In the genomic region with DNA sequence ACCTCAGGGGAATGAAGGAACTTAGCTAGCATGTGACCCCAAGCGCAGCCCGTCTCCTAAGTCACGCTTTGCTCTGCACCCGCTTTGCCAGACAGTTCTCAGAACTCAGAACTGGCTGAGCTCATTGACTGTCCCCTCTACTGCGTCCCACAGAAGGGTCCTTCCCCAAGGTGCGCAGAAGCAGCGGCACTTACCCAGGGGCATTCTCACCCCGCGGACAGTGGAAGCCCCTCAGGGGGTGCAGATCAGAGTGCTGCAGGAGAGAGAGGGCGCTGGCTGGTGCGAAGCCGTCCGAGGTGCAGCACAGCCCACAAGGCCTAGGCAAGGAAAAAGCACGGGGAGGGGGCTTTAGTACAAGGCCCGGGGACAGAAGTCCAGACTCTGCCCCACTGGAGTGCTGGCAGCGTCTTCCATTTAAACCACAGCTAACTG, we compare ENCODE assay signal across 8 cellular contexts. TPM values are rescaled to one million over a fixed set of nuclear protein-coding genes. Genes with fewer than 3 reads are reported as not detected.
A peak's percentile ranks its signal among the peaks of the same experiment; 100 is the strongest.
DNase-seq lines count a peak whose midpoint lies in the region; ATAC-seq and TF ChIP-seq lines count a peak whose summit lies in the region.

No MANE protein-coding gene starts in this region.

- POLR2A ChIA-PET in CD4-positive, alpha-beta memory T cell (lab: Charles Lee; ENCODE audit: partially characterized antibody), result interaction anchor here (1.4 to 5.2 kb wide), 4 partner anchors 9 to 39 kb away, joined by 3 to 170 read pairs (median 24); a partner anchor contains a TSS
- POLR2A ChIA-PET in activated CD4-positive, alpha-beta memory T cell treated with anti-CD3 and anti-CD28 coated beads, Interleukin-2, amount 10 ng/mL, durations not matched to agents 7 days and 5 days (lab: Charles Lee), result interaction anchor here (0.5 to 4.9 kb wide), 15 partner anchors 9 to 401 kb away, joined by 3 to 179 read pairs (median 4); a partner anchor contains a TSS

- peaks cover 30% of the 10 kb centered on the region for H3K4me1 ChIP-seq in CD4-positive, alpha-beta memory T cell (ENCODE audit: insufficient read depth, low read length)
- H3K4me1 ChIP-seq in HUES48 (ENCODE audit: control insufficient read depth, insufficient read depth, low read length) (no peaks in the 10 kb centered on the region; the same call in 1 of the 2 replicates), esophagus muscularis mucosa (peaks cover 3 to 24% (median 17%) of the 10 kb centered on the region in 4 donors)

- peak overlapping the region; percentile 91 to 97 (median 94) for H3K4me3 Mint-ChIP-seq in CD4-positive, alpha-beta memory T cell
- peak overlapping the region; percentile 97 for H3K4me3 Mint-ChIP-seq in activated CD4-positive, alpha-beta memory T cell treated with anti-CD3 and anti-CD28 coated beads, Interleukin-2, amount 10 ng/mL, durations not matched to agents 7 days and 5 days
- H3K4me3 Mint-ChIP-seq in neural crest cell, result peak overlapping the region; percentile 96

- H3K9ac ChIP-seq in HUES48 (ENCODE audit: low read depth, low read length), result peak overlapping the region; percentile 95

- TF ChIP-seq CTCF in esophagus muscularis mucosa (IDR thresholded peaks at IDR 0.05), result no peak
- no peak for TF ChIP-seq CTCF in neural crest cell (conservative IDR thresholded peaks at IDR 0.05)

- CTCF ChIA-PET in CD4-positive, alpha-beta memory T cell (lab: Charles Lee; ENCODE audit: partially characterized antibody), result interaction anchor here (1.1 to 5.8 kb wide), 7 partner anchors 10 to 45 kb away, joined by 3 to 105 read pairs (median 5); a partner anchor contains a TSS
- CTCF ChIA-PET in activated CD4-positive, alpha-beta memory T cell treated with anti-CD3 and anti-CD28 coated beads, Interleukin-2, amount 10 ng/mL, durations not matched to agents 7 days and 5 days (lab: Charles Lee), result interaction anchor here (0.6 to 5.0 kb wide), 7 partner anchors 12 to 1069 kb away, joined by 3 to 139 read pairs (median 8); a partner anchor contains a TSS

- H3K9me3 Mint-ChIP-seq in CD4-positive, alpha-beta memory T cell, result peaks cover 0 to 2% (median 0%) of the 10 kb centered on the region in 8 donors
- no peaks in the 10 kb centered on the region for H3K9me3 Mint-ChIP-seq in activated CD4-positive, alpha-beta memory T cell treated with anti-CD3 and anti-CD28 coated beads, Interleukin-2, amount 10 ng/mL, durations not matched to agents 7 days and 5 days
- no peaks in the 10 kb centered on the region for H3K9me3 Mint-ChIP-seq in neural crest cell

- H3K4me1 Mint-ChIP-seq in CD4-positive, alpha-beta memory T cell, result peaks cover 22 to 55% (median 41%) of the 10 kb centered on the region in 4 donors
- peaks cover 42% of the 10 kb centered on the region for H3K4me1 Mint-ChIP-seq in activated CD4-positive, alpha-beta memory T cell treated with anti-CD3 and anti-CD28 coated beads, Interleukin-2, amount 10 ng/mL, durations not matched to agents 7 days and 5 days
- H3K4me1 Mint-ChIP-seq in neural crest cell, result peaks cover 28% of the 10 kb centered on the region

- H3K27me3 ChIP-seq in CD4-positive, alpha-beta memory T cell (ENCODE audit: insufficient read depth, low read length), result no peaks in the 10 kb centered on the region
- H3K27me3 ChIP-seq in HUES48 (ENCODE audit: control insufficient read depth, insufficient read depth, low read length) (no peaks in the 10 kb centered on the region), esophagus muscularis mucosa (no peaks in the 10 kb centered on the region)

- peaks cover under 1 to 4% of the 10 kb centered on the region in 2 donors for H3K27me3 Mint-ChIP-seq in CD4-positive, alpha-beta memory T cell
- H3K27me3 Mint-ChIP-seq in activated CD4-positive, alpha-beta memory T cell treated with anti-CD3 and anti-CD28 coated beads, Interleukin-2, amount 10 ng/mL, durations not matched to agents 7 days and 5 days, result no peaks in the 10 kb centered on the region
- no peaks in the 10 kb centered on the region for H3K27me3 Mint-ChIP-seq in neural crest cell (ENCODE audit: low read depth)

- peak overlapping the region; percentile 75 for H3K27ac ChIP-seq in CD4-positive, alpha-beta memory T cell (ENCODE audit: low read depth, low read length)
- H3K27ac ChIP-seq in HUES48 (ENCODE audit: low read depth, low read length) (peak overlapping the region; percentile 91), esophagus muscularis mucosa (replicated peaks in 1 of 4) (peak overlapping the region; percentile 82 to 87 (median 84))

- WGBS in esophagus muscularis mucosa, result 4% methylated on average over 12 of the region's 16 CpGs

- peaks cover 33 to 51% of the 10 kb centered on the region in 2 donors for H3K36me3 Mint-ChIP-seq in CD4-positive, alpha-beta memory T cell
- H3K36me3 Mint-ChIP-seq in activated CD4-positive, alpha-beta memory T cell treated with anti-CD3 and anti-CD28 coated beads, Interleukin-2, amount 10 ng/mL, durations not matched to agents 7 days and 5 days (ENCODE audit: low read depth), result peaks cover 52% of the 10 kb centered on the region
- peaks cover 32% of the 10 kb centered on the region for H3K36me3 Mint-ChIP-seq in neural crest cell (ENCODE audit: low read depth)

- intact Hi-C loops in CD4-positive, alpha-beta memory T cell (cut with micrococcal nuclease), result no loop called here
- intact Hi-C loops in esophagus muscularis mucosa (cut with DNase I), result no loop called here

- H3K4me3 ChIP-seq in CD4-positive, alpha-beta memory T cell (ENCODE audit: low read length in 2 of 2), result peak overlapping the region; percentile 64 to 88
- H3K4me3 ChIP-seq in HUES48 (ENCODE audit: low read depth, low read length) (peak overlapping the region; percentile 87), esophagus muscularis mucosa (peak overlapping the region; percentile 60 to 89 (median 73))

- no peaks in the 10 kb centered on the region for H3K9me3 ChIP-seq in CD4-positive, alpha-beta memory T cell (ENCODE audit: control insufficient read depth in 1 of 2, low read length in 2 of 2)
- H3K9me3 ChIP-seq in HUES48 (ENCODE audit: control insufficient read depth, insufficient read depth, low read length) (no peaks in the 10 kb centered on the region), esophagus muscularis mucosa (peaks cover 0 to 8% (median 0%) of the 10 kb centered on the region in 4 donors)

- peak in 4 of 5 donors; percentile 35 to 44 (median 39) for DNase-seq in CD4-positive, alpha-beta memory T cell
- DNase-seq in activated CD4-positive, alpha-beta memory T cell treated with anti-CD3 and anti-CD28 coated beads, Interleukin-2, amount 10 ng/mL, durations not matched to agents 7 days and 5 days, result peak; percentile 37
- DNase-seq in esophagus muscularis mucosa (ENCODE audit: extremely low spot score) (no peak), neural crest cell (ENCODE audit: low read depth, low spot score) (no peak), ureter (ENCODE audit: low spot score) (no peak)

- TF ChIP-seq POLR2A in esophagus muscularis mucosa (IDR thresholded peaks at IDR 0.05; ENCODE audit: low read depth), result no peak

- peaks cover 30% of the 10 kb centered on the region for H3K36me3 ChIP-seq in CD4-positive, alpha-beta memory T cell (ENCODE audit: insufficient read depth, low read length)
- H3K36me3 ChIP-seq in HUES48 (ENCODE audit: control insufficient read depth, insufficient read depth, low read length) (peaks cover 51% of the 10 kb centered on the region), esophagus muscularis mucosa (peaks cover 17 to 50% (median 46%) of the 10 kb centered on the region in 4 donors)

- no peak for TF ChIP-seq EP300 in esophagus muscularis mucosa (IDR thresholded peaks at IDR 0.05)

- H3K27ac Mint-ChIP-seq in CD4-positive, alpha-beta memory T cell, result peak overlapping the region; percentile 95 to 98 (median 96)
- peak overlapping the region; percentile 89 for H3K27ac Mint-ChIP-seq in activated CD4-positive, alpha-beta memory T cell treated with anti-CD3 and anti-CD28 coated beads, Interleukin-2, amount 10 ng/mL, durations not matched to agents 7 days and 5 days
- peak overlapping the region; percentile 99 for H3K27ac Mint-ChIP-seq in neural crest cell (ENCODE audit: unreplicated experiment)

- no peak for ATAC-seq in HG02981 (IDR thresholded peaks at IDR 0.05; ENCODE audit: unreplicated experiment)
- no peak for ATAC-seq in GM19467 (IDR thresholded peaks at IDR 0.05; ENCODE audit: unreplicated experiment)

RNA-seq across cellular contexts. Expression of a gene that starts 0.8 kb away (rescaled TPM):
- total RNA-seq in CD4-positive, alpha-beta memory T cell, result 10 to 100 TPM; 46.0 to 49.8 TPM
- polyA plus RNA-seq in CD4-positive, alpha-beta memory T cell, result 100 to 1,000 TPM in 1 of 2 donors, 10 to 100 TPM in 1; 43.7 to 109 TPM
- 10 to 100 TPM; 30.1 to 33.4 TPM for total RNA-seq in activated CD4-positive, alpha-beta memory T cell treated with anti-CD3 and anti-CD28 coated beads, Interleukin-2, amount 10 ng/mL, durations not matched to agents 7 days and 5 days
- total RNA-seq in esophagus muscularis mucosa (10 to 100 TPM; 12.8 to 19.4 (median 18.6) TPM), neural crest cell (64.9 and 65.5 TPM in 2 replicates), ureter (54.1 TPM)

RNA-seq across cellular contexts. Expression of a gene that starts 38.3 kb away (rescaled TPM):
- 10 to 100 TPM; 54.8 to 57.4 TPM for total RNA-seq in CD4-positive, alpha-beta memory T cell
- polyA plus RNA-seq in CD4-positive, alpha-beta memory T cell, result 10 to 100 TPM in 1 of 2 donors, 1 to 10 TPM in 1; 9.0 to 15.6 TPM
- total RNA-seq in activated CD4-positive, alpha-beta memory T cell treated with anti-CD3 and anti-CD28 coated beads, Interleukin-2, amount 10 ng/mL, durations not matched to agents 7 days and 5 days, result 10 to 100 TPM; 30.5 to 31.3 TPM
- 10 to 100 TPM; 31.5 to 37.4 (median 35.5) TPM for total RNA-seq in esophagus muscularis mucosa
- 34.7 and 35.2 TPM in 2 replicates for total RNA-seq in neural crest cell
- 67.9 TPM for total RNA-seq in ureter

Comparison
In these comparisons a context has a peak if more than half of its experiments do, and no peak if none do; other contexts are left out.
1. DNase-seq: peak in CD4-positive, alpha-beta memory T cell (4 of 5) and activated CD4-positive, alpha-beta memory T cell treated with anti-CD3 and anti-CD28 coated beads, Interleukin-2, amount 10 ng/mL, durations not matched to agents 7 days and 5 days (single experiment); none in esophagus muscularis mucosa (single experiment), neural crest cell (single experiment) and ureter (single experiment).
2. Peak in every context shown above with its lines, with median percentiles within 50 percentile points of each other: H3K27ac ChIP-seq, H3K4me3 ChIP-seq, H3K27ac Mint-ChIP-seq and H3K4me3 Mint-ChIP-seq.